In the genomic region with DNA sequence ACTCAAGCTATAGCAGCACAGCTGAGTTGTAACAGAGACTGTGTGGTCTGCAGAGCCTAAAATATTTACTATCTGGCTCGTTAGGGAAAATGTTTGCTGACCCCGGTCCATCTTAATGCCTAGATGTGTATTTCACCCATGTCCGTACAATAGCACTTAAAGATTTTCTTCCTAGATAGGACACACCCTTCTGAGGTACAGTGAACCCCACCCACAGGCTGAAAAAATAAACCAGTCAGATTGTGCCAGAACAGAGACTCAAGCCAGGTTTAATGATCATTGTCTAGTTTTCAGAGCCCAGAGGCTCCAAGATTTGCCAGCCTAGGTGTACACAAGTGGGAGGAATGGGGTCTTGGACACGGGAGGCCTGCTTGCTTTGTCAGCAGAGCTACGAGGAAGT, we compare ENCODE assay signal across 25 cellular contexts. TPM values are rescaled to one million over a fixed set of nuclear protein-coding genes. Genes with fewer than 3 reads are reported as not detected.
A peak's percentile ranks its signal among the peaks of the same experiment; 100 is the strongest.
DNase-seq lines count a peak whose midpoint lies in the region; ATAC-seq and TF ChIP-seq lines count a peak whose summit lies in the region.
"Had no signal": no experiment of that assay in that cellular context is flagged by ENCODE, and none has a peak within 500 bp of the region (broad histone marks: within the 10 kb centered on the region; RNA-seq: fewer than 3 reads in every experiment).

No MANE protein-coding gene starts in this region.

- H3K4me1 ChIP-seq in BLaER1 (peaks cover 62% of the 10 kb centered on the region), neural progenitor cell (no peaks in the 10 kb centered on the region)
- H3K4me1 ChIP-seq: right lobe of liver had no signal

- no peak for ATAC-seq in activated CD8-positive, alpha-beta T cell treated with anti-CD3 and anti-CD28 coated beads, Interleukin-2, amount 10 ng/mL, durations not matched to agents 7 days and 5 days
- ATAC-seq in left colon (peak; percentile 73), HG03039 (IDR thresholded peaks at IDR 0.05; ENCODE audit: unreplicated experiment) (no peak)
- ATAC-seq: activated CD4-positive, CD25-positive, alpha-beta regulatory T cell treated with anti-CD3 and anti-CD28 coated beads, Interleukin-2, amount 50 U/mL, for 24 hours; lower lobe of right lung; right lobe of liver had no signal

- no peak overlapping the region for H2AFZ ChIP-seq in neural progenitor cell (replicated peaks)

- no peaks in the 10 kb centered on the region for H3K27me3 ChIP-seq in BLaER1
- H3K27me3 ChIP-seq in neural progenitor cell = peaks cover 4% of the 10 kb centered on the region
- H3K27me3 ChIP-seq: ascending aorta, MG63, right lobe of liver had no signal

- H3K79me2 ChIP-seq in neural progenitor cell (ENCODE audit: low read depth) = no peaks in the 10 kb centered on the region

- no peak overlapping the region for H3K4me3 ChIP-seq in BLaER1
- H3K4me3 ChIP-seq in neural progenitor cell = no peak overlapping the region
- H3K4me3 ChIP-seq: ascending aorta, lower lobe of right lung, MG63, right lobe of liver had no signal

- no peak for TF ChIP-seq CTCF in neural progenitor cell (IDR thresholded peaks at IDR 0.05)

- CTCF ChIA-PET in activated CD8-positive, alpha-beta T cell treated with anti-CD3 and anti-CD28 coated beads, Interleukin-2, amount 10 ng/mL, durations not matched to agents 7 days and 5 days (lab: Charles Lee) = interaction anchor here (25.7 to 33.2 kb wide), 3 partner anchors 4 to 30 kb away, joined by 480 to 1507 read pairs (median 480); partner anchors contain the start of genes AMIGO1, ATXN7L2, CYB561D1 and GPR61

- 0 out of 2 replicates have a peak overlapping the region, but pooled peaks have one; percentile 14 for H3K27ac ChIP-seq in BLaER1
- no peak overlapping the region for H3K27ac ChIP-seq in neural progenitor cell
- H3K27ac ChIP-seq: ascending aorta, lower lobe of right lung, right lobe of liver had no signal

- no peaks in the 10 kb centered on the region for H3K9me3 Mint-ChIP-seq in T-helper 1 cell treated with Interleukin-12 subunit alpha and Interleukin-12 subunit beta and Interleukin-4 antibody, amounts not matched to agents 30 μg/mL and 1 μg/mL, for 36 hours
- H3K9me3 Mint-ChIP-seq in activated CD8-positive, alpha-beta T cell treated with anti-CD3 and anti-CD28 coated beads, Interleukin-2, amount 10 ng/mL, durations not matched to agents 7 days and 5 days (ENCODE audit: insufficient read depth) = no peaks in the 10 kb centered on the region
- no peaks in the 10 kb centered on the region for H3K9me3 Mint-ChIP-seq in neural progenitor cell

- H3K9me3 ChIP-seq in BLaER1 (no peaks in the 10 kb centered on the region), neural progenitor cell (ENCODE audit: low read depth) (no peaks in the 10 kb centered on the region)
- H3K9me3 ChIP-seq: ascending aorta, lower lobe of right lung, MG63, right lobe of liver had no signal

- DNase-seq in T-helper 1 cell (no peak), left colon (no peak), neural progenitor cell (ENCODE audit: low spot score) (no peak), NOMO-1 (lab: John Stamatoyannopoulos, UW; ENCODE audit: unreplicated experiment in 2 of 2) (no peak)
- no peak for DNase-seq in activated CD8-positive, alpha-beta T cell treated with anti-CD3 and anti-CD28 coated beads, Interleukin-2, amount 10 ng/mL, durations not matched to agents 7 days and 5 days
- DNase-seq: 8988T, activated gamma-delta T cell, dermis blood vessel endothelial cell, DMS53, kidney, lower lobe of right lung, MG63, NCI-H1417 treated with DMSO at 0.1 percent for 48 hours, NCI-H2081 treated with DMSO at 0.1 percent for 48 hours, OCI-M1, right lobe of liver had no signal

- intact Hi-C loops in left colon (cut with DNase I, micrococcal nuclease) = no loop called here

- H3K4me3 Mint-ChIP-seq in T-helper 1 cell treated with Interleukin-12 subunit alpha and Interleukin-12 subunit beta and Interleukin-4 antibody, amounts not matched to agents 30 μg/mL and 1 μg/mL, for 36 hours = peak overlapping the region; percentile 21
- H3K4me3 Mint-ChIP-seq in activated CD8-positive, alpha-beta T cell treated with anti-CD3 and anti-CD28 coated beads, Interleukin-2, amount 10 ng/mL, durations not matched to agents 7 days and 5 days = peak overlapping the region; percentile 27
- H3K4me3 Mint-ChIP-seq in neural progenitor cell = no peak overlapping the region

- H3K9ac ChIP-seq in BLaER1 = no peak overlapping the region
- no peak overlapping the region for H3K9ac ChIP-seq in neural progenitor cell

- peaks cover 18% of the 10 kb centered on the region for H3K36me3 Mint-ChIP-seq in T-helper 1 cell treated with Interleukin-12 subunit alpha and Interleukin-12 subunit beta and Interleukin-4 antibody, amounts not matched to agents 30 μg/mL and 1 μg/mL, for 36 hours (ENCODE audit: low read depth)
- peaks cover 39% of the 10 kb centered on the region for H3K36me3 Mint-ChIP-seq in activated CD8-positive, alpha-beta T cell treated with anti-CD3 and anti-CD28 coated beads, Interleukin-2, amount 10 ng/mL, durations not matched to agents 7 days and 5 days (ENCODE audit: low read depth)
- H3K36me3 Mint-ChIP-seq in neural progenitor cell = no peaks in the 10 kb centered on the region

- peaks cover 17% of the 10 kb centered on the region for H3K27me3 Mint-ChIP-seq in T-helper 1 cell treated with Interleukin-12 subunit alpha and Interleukin-12 subunit beta and Interleukin-4 antibody, amounts not matched to agents 30 μg/mL and 1 μg/mL, for 36 hours (ENCODE audit: low read depth)
- H3K27me3 Mint-ChIP-seq in activated CD8-positive, alpha-beta T cell treated with anti-CD3 and anti-CD28 coated beads, Interleukin-2, amount 10 ng/mL, durations not matched to agents 7 days and 5 days (ENCODE audit: low read depth) = no peaks in the 10 kb centered on the region
- H3K27me3 Mint-ChIP-seq in neural progenitor cell (ENCODE audit: insufficient read depth, low read depth) = no peaks in the 10 kb centered on the region

- no peak overlapping the region for H3K4me2 ChIP-seq in BLaER1
- H3K4me2 ChIP-seq in neural progenitor cell = no peak overlapping the region

- H3K27ac Mint-ChIP-seq in T-helper 1 cell treated with Interleukin-12 subunit alpha and Interleukin-12 subunit beta and Interleukin-4 antibody, amounts not matched to agents 30 μg/mL and 1 μg/mL, for 36 hours = no peak overlapping the region
- peak overlapping the region; percentile 72 for H3K27ac Mint-ChIP-seq in activated CD8-positive, alpha-beta T cell treated with anti-CD3 and anti-CD28 coated beads, Interleukin-2, amount 10 ng/mL, durations not matched to agents 7 days and 5 days
- no peak overlapping the region for H3K27ac Mint-ChIP-seq in neural progenitor cell

- H3F3A ChIP-seq in neural progenitor cell (ENCODE audit: low read depth) = peaks cover 7% of the 10 kb centered on the region

- H3K4me1 Mint-ChIP-seq in T-helper 1 cell treated with Interleukin-12 subunit alpha and Interleukin-12 subunit beta and Interleukin-4 antibody, amounts not matched to agents 30 μg/mL and 1 μg/mL, for 36 hours (ENCODE audit: low read depth) = peaks cover 46% of the 10 kb centered on the region
- peaks cover 72% of the 10 kb centered on the region for H3K4me1 Mint-ChIP-seq in activated CD8-positive, alpha-beta T cell treated with anti-CD3 and anti-CD28 coated beads, Interleukin-2, amount 10 ng/mL, durations not matched to agents 7 days and 5 days (ENCODE audit: low read depth)
- H3K4me1 Mint-ChIP-seq in neural progenitor cell = peaks cover 51% of the 10 kb centered on the region

- H4K20me1 ChIP-seq in BLaER1 = peaks cover 7% of the 10 kb centered on the region; the same call in 1 of the 2 replicates
- H4K20me1 ChIP-seq in neural progenitor cell (ENCODE audit: low read depth) = peaks cover 4% of the 10 kb centered on the region

- H3K36me3 ChIP-seq in BLaER1 (peaks cover 28% of the 10 kb centered on the region), neural progenitor cell (no peaks in the 10 kb centered on the region)
- H3K36me3 ChIP-seq: ascending aorta, right lobe of liver had no signal

- POLR2A ChIA-PET in activated CD8-positive, alpha-beta T cell treated with anti-CD3 and anti-CD28 coated beads, Interleukin-2, amount 10 ng/mL, durations not matched to agents 7 days and 5 days (lab: Charles Lee) = no interaction called here

RNA-seq across cellular contexts. Expression of gene AMIGO1, which starts 5.6 kb away (rescaled TPM):
- total RNA-seq in activated CD8-positive, alpha-beta T cell treated with anti-CD3 and anti-CD28 coated beads, Interleukin-2, amount 10 ng/mL, durations not matched to agents 7 days and 5 days = 1 to 10 TPM; 1.6 to 2.2 TPM
- total RNA-seq in left colon = 1 to 10 TPM; 3.8 to 5.6 TPM
- total RNA-seq in neural progenitor cell (ENCODE audit: low replicate concordance) = 4.5 and 6.0 TPM in 2 replicates

RNA-seq across cellular contexts. Expression of gene CYB561D1, which starts 10.0 kb away (rescaled TPM):
- 10 to 100 TPM; 19.0 to 19.8 TPM for total RNA-seq in activated CD8-positive, alpha-beta T cell treated with anti-CD3 and anti-CD28 coated beads, Interleukin-2, amount 10 ng/mL, durations not matched to agents 7 days and 5 days
- total RNA-seq in left colon = 10 to 100 TPM; 10.0 to 18.7 TPM
- 4.3 and 6.8 TPM in 2 replicates for total RNA-seq in neural progenitor cell (ENCODE audit: low replicate concordance)

RNA-seq across cellular contexts. Expression of gene ATXN7L2, which starts 20.2 kb away (rescaled TPM):
- 10 to 100 TPM; 10.2 to 11.6 TPM for total RNA-seq in activated CD8-positive, alpha-beta T cell treated with anti-CD3 and anti-CD28 coated beads, Interleukin-2, amount 10 ng/mL, durations not matched to agents 7 days and 5 days
- total RNA-seq in left colon = 1 to 10 TPM; 1.8 to 1.9 TPM
- 6.5 and 8.5 TPM in 2 replicates for total RNA-seq in neural progenitor cell (ENCODE audit: low replicate concordance)

RNA-seq across cellular contexts. Expression of gene GPR61, which starts 35.7 kb away (rescaled TPM):
- total RNA-seq in activated CD8-positive, alpha-beta T cell treated with anti-CD3 and anti-CD28 coated beads, Interleukin-2, amount 10 ng/mL, durations not matched to agents 7 days and 5 days = not detected
- total RNA-seq in left colon (under 1 TPM in 1 of 2 donors, not detected in 1; 0.36 TPM), neural progenitor cell (ENCODE audit: low replicate concordance) (0.71 and 1.4 TPM in 2 replicates)
- total RNA-seq: ascending aorta, dermis blood vessel endothelial cell, HT-29, kidney, lower lobe of right lung, posterior vena cava, right lobe of liver, ureter had no signal

RNA-seq across cellular contexts. Expression of gene SYPL2, which starts 37.6 kb away (rescaled TPM):
- not detected for total RNA-seq in activated CD8-positive, alpha-beta T cell treated with anti-CD3 and anti-CD28 coated beads, Interleukin-2, amount 10 ng/mL, durations not matched to agents 7 days and 5 days
- under 1 TPM; 0.15 to 0.87 TPM for total RNA-seq in left colon
- total RNA-seq in neural progenitor cell (ENCODE audit: low replicate concordance) = not detected in 2 replicates
- total RNA-seq: dermis blood vessel endothelial cell, HT-29, mononuclear cell had no signal
